Comparison of ENCODE assay signal across 24 cellular contexts in the genomic region with DNA sequence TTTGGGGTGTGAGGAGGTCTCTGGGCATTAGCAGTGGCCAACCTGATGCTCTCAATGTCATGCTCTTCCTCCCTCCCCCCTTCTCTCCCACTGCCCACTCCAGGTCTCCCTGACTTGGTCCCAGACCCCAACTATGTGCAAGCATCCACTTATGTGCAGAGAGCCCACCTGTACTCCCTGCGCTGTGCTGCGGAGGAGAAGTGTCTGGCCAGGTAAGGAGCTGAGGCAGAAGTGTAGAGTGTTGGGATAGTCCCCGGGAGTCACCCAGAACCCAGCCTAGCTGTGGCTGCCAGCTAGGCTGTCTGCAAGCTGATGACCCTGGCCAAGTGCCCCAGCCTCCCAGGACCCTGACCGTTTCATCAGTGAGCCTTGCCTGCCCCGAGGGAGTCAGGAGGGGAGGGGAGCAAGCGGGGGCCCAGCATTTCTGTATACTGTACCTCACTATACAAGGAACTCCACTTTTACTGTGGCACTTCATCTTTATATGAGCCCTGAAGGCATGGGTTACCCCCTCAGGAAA. TPM values are rescaled to one million over a fixed set of nuclear protein-coding genes. Genes with fewer than 3 reads are reported as not detected.
DNase-seq lines count a peak whose midpoint lies in the region; ATAC-seq and TF ChIP-seq lines count a peak whose summit lies in the region.
"Had no signal": no experiment of that assay in that cellular context is flagged by ENCODE, and none has a peak within 500 bp of the region (broad histone marks: within the 10 kb centered on the region; RNA-seq: fewer than 3 reads in every experiment).

No MANE protein-coding gene starts in this region.

- H3K36me3 ChIP-seq in aorta (ENCODE audit: control insufficient read depth in 1 of 2, insufficient read depth in 2 of 2, low read length in 1 of 2), result peaks cover 0 to 5% of the 10 kb centered on the region in 2 donors
- H3K36me3 ChIP-seq: adrenal gland, Peyer's patch, SJSA1 had no signal

- TF ChIP-seq CTCF in nephron progenitor cell (IDR thresholded peaks at IDR 0.05), result no peak
- no peak for TF ChIP-seq CTCF in progenitor cell of endocrine pancreas (IDR thresholded peaks at IDR 0.05; ENCODE audit: unreplicated experiment)
- no peak for TF ChIP-seq CTCF in GM10266 (IDR thresholded peaks at IDR 0.05; ENCODE audit: control insufficient read depth, insufficient read depth, low read depth, missing control alignments)

- H3K9me3 Mint-ChIP-seq in activated CD8-positive, alpha-beta memory T cell treated with anti-CD3 and anti-CD28 coated beads, Interleukin-2, amount 10 ng/mL, durations not matched to agents 7 days and 5 days (ENCODE audit: low read depth), result no peaks in the 10 kb centered on the region
- no peaks in the 10 kb centered on the region for H3K9me3 Mint-ChIP-seq in activated T-helper 17 cell treated with anti-CD3 and anti-CD28 coated beads, Interleukin-2, amount 50 U/mL, for 72 hours
- H3K9me3 Mint-ChIP-seq in nephron progenitor cell (no peaks in the 10 kb centered on the region), progenitor cell of endocrine pancreas (ENCODE audit: low read depth) (no peaks in the 10 kb centered on the region)
- H3K9me3 Mint-ChIP-seq: activated T-cell treated with anti-CD3 and anti-CD28 coated beads, Interleukin-2, amount 50 U/mL, for 4 hours; CD8-positive, alpha-beta T cell had no signal

- H3K27me3 Mint-ChIP-seq in activated CD8-positive, alpha-beta memory T cell treated with anti-CD3 and anti-CD28 coated beads, Interleukin-2, amount 10 ng/mL, durations not matched to agents 7 days and 5 days, result no peaks in the 10 kb centered on the region
- no peaks in the 10 kb centered on the region for H3K27me3 Mint-ChIP-seq in activated T-helper 17 cell treated with anti-CD3 and anti-CD28 coated beads, Interleukin-2, amount 50 U/mL, for 72 hours
- H3K27me3 Mint-ChIP-seq in nephron progenitor cell (ENCODE audit: low read depth, poor library complexity), result peaks cover 3% of the 10 kb centered on the region
- H3K27me3 Mint-ChIP-seq in progenitor cell of endocrine pancreas, result no peaks in the 10 kb centered on the region

- WGBS in aorta, 2 donors, result 26 to 35% methylated on average over 6 of the region's 6 CpGs

- no peak overlapping the region for H3K4me3 ChIP-seq in aorta (ENCODE audit: low read length in 2 of 2)
- H3K4me3 ChIP-seq: adrenal gland, heart left ventricle, lung, mucosa of descending colon, Peyer's patch, sigmoid colon, SJSA1, suprapubic skin had no signal

- no peak overlapping the region for H3K4me3 Mint-ChIP-seq in activated CD8-positive, alpha-beta memory T cell treated with anti-CD3 and anti-CD28 coated beads, Interleukin-2, amount 10 ng/mL, durations not matched to agents 7 days and 5 days
- H3K4me3 Mint-ChIP-seq in activated T-helper 17 cell treated with anti-CD3 and anti-CD28 coated beads, Interleukin-2, amount 50 U/mL, for 72 hours, result no peak overlapping the region
- H3K4me3 Mint-ChIP-seq in nephron progenitor cell (no peak overlapping the region), progenitor cell of endocrine pancreas (ENCODE audit: low read depth) (no peak overlapping the region)
- H3K4me3 Mint-ChIP-seq: activated T-cell treated with anti-CD3 and anti-CD28 coated beads, Interleukin-2, amount 50 U/mL, for 4 hours; CD8-positive, alpha-beta T cell had no signal

- CTCF ChIA-PET in activated CD8-positive, alpha-beta memory T cell treated with anti-CD3 and anti-CD28 coated beads, Interleukin-2, amount 10 ng/mL, durations not matched to agents 7 days and 5 days (lab: Charles Lee), result interaction anchor here (1.1 to 1.9 kb wide), 5 partner anchors 8 to 36 kb away, joined by 3 to 10 read pairs (median 4); no protein-coding TSS in a partner anchor

- H3K9me3 ChIP-seq in aorta (ENCODE audit: control insufficient read depth, low read length), result no peaks in the 10 kb centered on the region
- H3K9me3 ChIP-seq: adrenal gland, heart left ventricle, mucosa of descending colon, Peyer's patch, sigmoid colon, SJSA1, suprapubic skin had no signal

- H3K27ac Mint-ChIP-seq in activated CD8-positive, alpha-beta memory T cell treated with anti-CD3 and anti-CD28 coated beads, Interleukin-2, amount 10 ng/mL, durations not matched to agents 7 days and 5 days, result peak overlapping the region; percentile 15
- peak overlapping the region; percentile 72 for H3K27ac Mint-ChIP-seq in activated T-helper 17 cell treated with anti-CD3 and anti-CD28 coated beads, Interleukin-2, amount 50 U/mL, for 72 hours
- peak overlapping the region; percentile 72 for H3K27ac Mint-ChIP-seq in nephron progenitor cell
- H3K27ac Mint-ChIP-seq in progenitor cell of endocrine pancreas, result no peak overlapping the region
- H3K27ac Mint-ChIP-seq: CD8-positive, alpha-beta T cell had no signal

- H3K27ac ChIP-seq in aorta (ENCODE audit: low read depth in 1 of 2, low read length in 2 of 2), result peak overlapping the region; percentile 44 to 88
- H3K27ac ChIP-seq: adrenal gland, Peyer's patch, sigmoid colon, SJSA1, suprapubic skin had no signal

- intact Hi-C loops in aorta (cut with DNase I), result no loop called here

- no peaks in the 10 kb centered on the region for H3K27me3 ChIP-seq in aorta (ENCODE audit: control insufficient read depth in 1 of 2, insufficient read depth in 2 of 2, low read length in 1 of 2)
- H3K27me3 ChIP-seq: adrenal gland, heart left ventricle, Peyer's patch, sigmoid colon, SJSA1, suprapubic skin had no signal

- H3K4me1 Mint-ChIP-seq in activated CD8-positive, alpha-beta memory T cell treated with anti-CD3 and anti-CD28 coated beads, Interleukin-2, amount 10 ng/mL, durations not matched to agents 7 days and 5 days, result peaks cover 18% of the 10 kb centered on the region
- H3K4me1 Mint-ChIP-seq in activated T-helper 17 cell treated with anti-CD3 and anti-CD28 coated beads, Interleukin-2, amount 50 U/mL, for 72 hours, result peaks cover 17% of the 10 kb centered on the region
- peaks cover 51% of the 10 kb centered on the region for H3K4me1 Mint-ChIP-seq in nephron progenitor cell
- peaks cover 7% of the 10 kb centered on the region for H3K4me1 Mint-ChIP-seq in progenitor cell of endocrine pancreas (ENCODE audit: low read depth)

- H3K36me3 Mint-ChIP-seq in activated CD8-positive, alpha-beta memory T cell treated with anti-CD3 and anti-CD28 coated beads, Interleukin-2, amount 10 ng/mL, durations not matched to agents 7 days and 5 days, result no peaks in the 10 kb centered on the region
- no peaks in the 10 kb centered on the region for H3K36me3 Mint-ChIP-seq in activated T-helper 17 cell treated with anti-CD3 and anti-CD28 coated beads, Interleukin-2, amount 50 U/mL, for 72 hours (ENCODE audit: low read depth)
- peaks cover 17% of the 10 kb centered on the region for H3K36me3 Mint-ChIP-seq in nephron progenitor cell (ENCODE audit: low read depth)
- H3K36me3 Mint-ChIP-seq in progenitor cell of endocrine pancreas (ENCODE audit: insufficient read depth), result no peaks in the 10 kb centered on the region
- H3K36me3 Mint-ChIP-seq: CD8-positive, alpha-beta T cell had no signal

- no peak for ATAC-seq in activated CD8-positive, alpha-beta memory T cell treated with anti-CD3 and anti-CD28 coated beads, Interleukin-2, amount 10 ng/mL, durations not matched to agents 7 days and 5 days
- no peak for ATAC-seq in activated T-helper 17 cell treated with anti-CD3 and anti-CD28 coated beads, Interleukin-2, amount 50 U/mL, for 72 hours (replicated peaks)
- ATAC-seq in aorta (ENCODE audit: low FRiP score), result no peak
- ATAC-seq in HG03571 (IDR thresholded peaks at IDR 0.05; ENCODE audit: unreplicated experiment), result no peak
- ATAC-seq: CD8-positive, alpha-beta T cell; heart left ventricle had no signal

- H3K4me1 ChIP-seq in aorta (ENCODE audit: control insufficient read depth in 1 of 2, insufficient read depth in 2 of 2, low read length in 2 of 2), result peaks cover 3 to 13% of the 10 kb centered on the region in 2 donors

- no peak for DNase-seq in activated CD8-positive, alpha-beta memory T cell treated with anti-CD3 and anti-CD28 coated beads, Interleukin-2, amount 10 ng/mL, durations not matched to agents 7 days and 5 days
- DNase-seq in activated CD8-positive, alpha-beta memory T cell treated with anti-CD3 and anti-CD28 coated beads for 24 hours, result no peak
- no peak for DNase-seq in nephron progenitor cell
- DNase-seq in aorta, result peak; percentile 50 to 72
- no peak for DNase-seq in progenitor cell of endocrine pancreas (ENCODE audit: low spot score, unreplicated experiment)
- DNase-seq in GM10266 (ENCODE audit: extremely low spot score), result no peak
- DNase-seq: activated naive CD4-positive, alpha-beta T cell; activated T-cell treated with anti-CD3 and anti-CD28 coated beads, Interleukin-2, amount 50 U/mL, for 4 hours; adrenal gland; CD8-positive, alpha-beta T cell; mucosa of descending colon; NCI-H1092 treated with DMSO at 0.1 percent for 48 hours; NCI-H1930; NCI-H526 treated with DMSO at 0.1 percent for 48 hours; stimulated activated CD4-positive, alpha-beta T cell treated with anti-CD3 and anti-CD28 coated beads, Interleukin-15, amount 100 ng/mL, for 24 hours; stimulated activated naive CD4-positive, alpha-beta T cell had no signal

RNA-seq across cellular contexts. Expression of a gene that starts 16.5 kb away (rescaled TPM):
- total RNA-seq in activated CD8-positive, alpha-beta memory T cell treated with anti-CD3 and anti-CD28 coated beads, Interleukin-2, amount 10 ng/mL, durations not matched to agents 7 days and 5 days, result 1 to 10 TPM; 1.8 to 8.6 TPM
- total RNA-seq in activated T-helper 17 cell treated with anti-CD3 and anti-CD28 coated beads, Interleukin-2, amount 50 U/mL, for 72 hours, result 1 to 10 TPM; 3.4 TPM
- 100 to 1,000 TPM; 108 to 115 TPM for total RNA-seq in aorta
- polyA plus RNA-seq in aorta, result 100 to 1,000 TPM in 1 of 2 donors, 10 to 100 TPM in 1; 49.0 to 138 TPM
- 17.1 and 17.4 TPM in 2 replicates for total RNA-seq in progenitor cell of endocrine pancreas

RNA-seq across cellular contexts. Expression of a gene that starts 49.3 kb away (rescaled TPM):
- 1 to 10 TPM; 7.9 to 8.6 TPM for total RNA-seq in activated CD8-positive, alpha-beta memory T cell treated with anti-CD3 and anti-CD28 coated beads, Interleukin-2, amount 10 ng/mL, durations not matched to agents 7 days and 5 days
- total RNA-seq in activated T-helper 17 cell treated with anti-CD3 and anti-CD28 coated beads, Interleukin-2, amount 50 U/mL, for 72 hours, result 1 to 10 TPM; 4.8 to 7.3 TPM
- total RNA-seq in aorta (10 to 100 TPM; 12.9 to 16.4 TPM), progenitor cell of endocrine pancreas (8.0 and 8.7 TPM in 2 replicates)
- polyA plus RNA-seq in aorta, result 10 to 100 TPM; 10.5 to 19.2 TPM

RNA-seq across cellular contexts. Expression of a gene that starts 51.7 kb away (rescaled TPM):
- 100 to 1,000 TPM; 104 to 152 TPM for total RNA-seq in activated CD8-positive, alpha-beta memory T cell treated with anti-CD3 and anti-CD28 coated beads, Interleukin-2, amount 10 ng/mL, durations not matched to agents 7 days and 5 days
- total RNA-seq in activated T-helper 17 cell treated with anti-CD3 and anti-CD28 coated beads, Interleukin-2, amount 50 U/mL, for 72 hours, result 10 to 100 TPM; 67.4 to 74.1 TPM
- total RNA-seq in aorta (10 to 100 TPM; 72.6 to 91.9 TPM), progenitor cell of endocrine pancreas (27.8 and 29.9 TPM in 2 replicates)
- polyA plus RNA-seq in aorta, result 10 to 100 TPM in 1 of 2 donors, 1 to 10 TPM in 1; 8.6 to 45.5 TPM

Comparison
In these comparisons a context has a peak if more than half of its experiments do, and no peak if none do; other contexts are left out.
1. DNase-seq: peak in aorta (2 of 2); none in activated CD8-positive, alpha-beta memory T cell treated with anti-CD3 and anti-CD28 coated beads, Interleukin-2, amount 10 ng/mL, durations not matched to agents 7 days and 5 days (single experiment), activated CD8-positive, alpha-beta memory T cell treated with anti-CD3 and anti-CD28 coated beads for 24 hours (single experiment), nephron progenitor cell (single experiment), progenitor cell of endocrine pancreas (single experiment) and GM10266 (single experiment).